Comparison of ENCODE assay signal across 38 cellular contexts in the genomic region with DNA sequence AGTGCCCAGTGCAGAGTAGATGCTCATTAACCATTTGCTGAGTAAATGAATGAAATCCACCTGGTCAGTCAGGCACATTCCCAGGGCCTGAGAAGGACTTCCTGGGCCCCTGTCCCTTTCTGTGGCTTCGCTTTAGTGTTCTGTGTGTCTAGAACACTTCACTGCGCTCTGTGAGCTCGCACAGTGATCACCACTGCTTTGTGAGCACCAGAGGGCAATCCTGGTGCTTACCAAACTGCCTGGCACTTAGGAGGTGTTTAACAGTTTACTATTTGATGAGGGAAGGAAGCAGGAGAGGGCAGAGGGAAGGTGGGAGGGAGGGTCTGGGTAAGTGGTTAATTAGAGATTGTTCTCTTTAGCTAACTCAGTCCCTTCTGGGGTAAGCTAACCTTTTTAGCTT. TPM values are rescaled to one million over a fixed set of nuclear protein-coding genes. Genes with fewer than 3 reads are reported as not detected.
"Had no signal": no experiment of that assay in that cellular context is flagged by ENCODE, and none has a peak within 500 bp of the region (broad histone marks: within the 10 kb centered on the region; RNA-seq: fewer than 3 reads in every experiment).

No MANE protein-coding gene starts in this region.

- H3K4me1 ChIP-seq: adrenal gland, body of pancreas, breast epithelium, Peyer's patch had no signal

- H3K36me3 ChIP-seq: adrenal gland, breast epithelium, Peyer's patch, SJSA1 had no signal

- H3K27me3 Mint-ChIP-seq: activated CD4-positive, alpha-beta memory T cell treated with anti-CD3 and anti-CD28 coated beads for 36 hours had no signal

- H3K27ac Mint-ChIP-seq: activated CD4-positive, alpha-beta memory T cell treated with anti-CD3 and anti-CD28 coated beads for 36 hours; activated CD4-positive, alpha-beta T cell treated with anti-CD3 and anti-CD28 coated beads for 36 hours; activated naive CD4-positive, alpha-beta T cell treated with anti-CD3 and anti-CD28 coated beads for 36 hours; activated naive CD4-positive, alpha-beta T cell treated with anti-CD3 and anti-CD28 coated beads, Interleukin-2, amount 50 U/mL, for 72 hours; activated T-helper 1 cell treated with anti-CD3 and anti-CD28 coated beads, Interleukin-12 subunit alpha, Interleukin-12 subunit beta, Interleukin-2, Interleukin-4 antibody, amounts not matched to agents 30 ng/mL and 10 ng/mL and 1 ng/mL, durations not matched to agents 14 hours and 24 hours and 36 hours; T-helper 1 cell treated with Interleukin-12 subunit alpha and Interleukin-12 subunit beta and Interleukin-4 antibody, amounts not matched to agents 30 μg/mL and 1 μg/mL, for 36 hours; T-helper 2 cell treated with Interferon-gamma antibody and Interleukin-4, amounts not matched to agents 5 μg/mL and 100 μg/mL, for 36 hours had no signal

- H3K27me3 ChIP-seq: body of pancreas, Peyer's patch, SJSA1 had no signal

- H3K9me3 Mint-ChIP-seq: activated CD4-positive, alpha-beta memory T cell treated with anti-CD3 and anti-CD28 coated beads for 36 hours; activated naive CD4-positive, alpha-beta T cell treated with anti-CD3 and anti-CD28 coated beads for 36 hours; activated naive CD4-positive, alpha-beta T cell treated with anti-CD3 and anti-CD28 coated beads, Interleukin-2, amount 50 U/mL, for 72 hours; activated T-cell treated with anti-CD3 and anti-CD28 coated beads, Interleukin-2, amount 50 U/mL, for 4 hours; activated T-helper 1 cell treated with anti-CD3 and anti-CD28 coated beads, Interleukin-12 subunit alpha, Interleukin-12 subunit beta, Interleukin-2, Interleukin-4 antibody, amounts not matched to agents 30 ng/mL and 10 ng/mL and 1 ng/mL, durations not matched to agents 14 hours and 24 hours and 36 hours; T-helper 1 cell treated with Interleukin-12 subunit alpha and Interleukin-12 subunit beta and Interleukin-4 antibody, amounts not matched to agents 30 μg/mL and 1 μg/mL, for 36 hours; T-helper 2 cell treated with Interferon-gamma antibody and Interleukin-4, amounts not matched to agents 5 μg/mL and 100 μg/mL, for 36 hours had no signal

- H3K4me1 Mint-ChIP-seq: activated CD4-positive, alpha-beta T cell treated with anti-CD3 and anti-CD28 coated beads for 36 hours had no signal

- H3K36me3 Mint-ChIP-seq: activated CD4-positive, alpha-beta memory T cell treated with anti-CD3 and anti-CD28 coated beads for 36 hours; activated naive CD4-positive, alpha-beta T cell treated with anti-CD3 and anti-CD28 coated beads, Interleukin-2, amount 50 U/mL, for 72 hours had no signal

- H3K27ac ChIP-seq: adrenal gland, body of pancreas, breast epithelium, KMS-11, Peyer's patch, SJSA1 had no signal

- H3K4me3 Mint-ChIP-seq: activated CD4-positive, alpha-beta memory T cell treated with anti-CD3 and anti-CD28 coated beads for 36 hours; activated CD4-positive, alpha-beta T cell treated with anti-CD3 and anti-CD28 coated beads for 36 hours; activated naive CD4-positive, alpha-beta T cell treated with anti-CD3 and anti-CD28 coated beads for 36 hours; activated T-cell treated with anti-CD3 and anti-CD28 coated beads, Interleukin-2, amount 50 U/mL, for 4 hours; activated T-helper 1 cell treated with anti-CD3 and anti-CD28 coated beads, Interleukin-12 subunit alpha, Interleukin-12 subunit beta, Interleukin-2, Interleukin-4 antibody, amounts not matched to agents 30 ng/mL and 10 ng/mL and 1 ng/mL, durations not matched to agents 14 hours and 24 hours and 36 hours; T-helper 1 cell treated with Interleukin-12 subunit alpha and Interleukin-12 subunit beta and Interleukin-4 antibody, amounts not matched to agents 30 μg/mL and 1 μg/mL, for 36 hours; T-helper 2 cell treated with Interferon-gamma antibody and Interleukin-4, amounts not matched to agents 5 μg/mL and 100 μg/mL, for 36 hours had no signal

- H3K9me3 ChIP-seq: adrenal gland, body of pancreas, breast epithelium, Peyer's patch, SJSA1, SK-N-SH had no signal

- H3K4me3 ChIP-seq: adrenal gland, body of pancreas, breast epithelium, Peyer's patch, SJSA1 had no signal

- DNase-seq: activated CD4-positive, alpha-beta memory T cell treated with anti-CD3 and anti-CD28 coated beads for 36 hours; activated CD4-positive, alpha-beta T cell treated with anti-CD3 and anti-CD28 coated beads for 36 hours; activated CD4-positive, alpha-beta T cell treated with anti-CD3 and anti-CD28 coated beads, Interleukin-2, amount 50 U/mL, for 1 hour; activated CD8-positive, alpha-beta memory T cell treated with anti-CD3 and anti-CD28 coated beads, Interleukin-2, amount 50 U/mL, for 4 hours; activated gamma-delta T cell treated with Interleukin-2 at 50 U/mL for 16 hours; activated naive CD4-positive, alpha-beta T cell treated with anti-CD3 and anti-CD28 coated beads for 36 hours; activated T-cell treated with anti-CD3 and anti-CD28 coated beads for 4 hours; activated T-cell treated with anti-CD3 and anti-CD28 coated beads, Interleukin-2, amount 50 U/mL, for 4 hours; adrenal gland; body of pancreas; caudate nucleus; cerebellar nuclear complex; NCI-H1092 treated with DMSO at 0.1 percent for 48 hours; NCI-H1417; NCI-H146; NCI-H187; NCI-H2029 treated with DMSO at 0.1 percent for 48 hours; NCI-H2171 treated with DMSO at 0.1 percent for 48 hours; NCI-H2227 treated with DMSO at 0.1 percent for 48 hours; NCI-H446 treated with DMSO at 0.1 percent for 48 hours; NCI-H524; NCI-H69; NCI-H82; NK-92 treated with Interleukin-12 subunit alpha and Interleukin-12 subunit beta, amount 100 ng/mL, for 24 hours; PC-3; Peyer's patch; RPMI8226; SHP77 treated with DMSO at 0.1 percent for 48 hours; SK-N-SH had no signal

- ATAC-seq: activated CD4-positive, alpha-beta T cell treated with anti-CD3 and anti-CD28 coated beads for 36 hours; activated CD4-positive, CD25-positive, alpha-beta regulatory T cell treated with anti-CD3 and anti-CD28 coated beads, Interleukin-2, amount 50 U/mL, for 24 hours; activated naive CD4-positive, alpha-beta T cell treated with anti-CD3 and anti-CD28 coated beads, Interleukin-2, amount 50 U/mL, for 72 hours; activated T-cell treated with anti-CD3 and anti-CD28 coated beads, Interleukin-2, amount 50 U/mL, for 4 hours; body of pancreas; PC-3 had no signal

RNA-seq across cellular contexts. Expression of a gene that starts 26.2 kb away (rescaled TPM):
- total RNA-seq: activated CD4-positive, alpha-beta memory T cell treated with anti-CD3 and anti-CD28 coated beads for 36 hours; activated CD4-positive, alpha-beta T cell treated with anti-CD3 and anti-CD28 coated beads for 36 hours; activated naive CD4-positive, alpha-beta T cell treated with anti-CD3 and anti-CD28 coated beads for 36 hours; activated naive CD4-positive, alpha-beta T cell treated with anti-CD3 and anti-CD28 coated beads, Interleukin-2, amount 50 U/mL, for 72 hours; activated T-cell treated with anti-CD3 and anti-CD28 coated beads, Interleukin-2, amount 50 U/mL, for 4 hours; activated T-helper 1 cell treated with anti-CD3 and anti-CD28 coated beads, Interleukin-12 subunit alpha, Interleukin-12 subunit beta, Interleukin-2, Interleukin-4 antibody, amounts not matched to agents 30 ng/mL and 10 ng/mL and 1 ng/mL, durations not matched to agents 14 hours and 24 hours and 36 hours; LHCN-M2; PC-3 had no signal
